9 cellular contexts compared by ENCODE assay signal in genomic region chr5:38783011-38783551, GRCh38.
A peak's percentile ranks its signal among the peaks of the same experiment; 100 is the strongest.
DNase-seq lines count a peak whose midpoint lies in the region; ATAC-seq and TF ChIP-seq lines count a peak whose summit lies in the region.
"Had no signal": no experiment of that assay in that cellular context is flagged by ENCODE, and none has a peak within 500 bp of the region (broad histone marks: within the 10 kb centered on the region; RNA-seq: fewer than 3 reads in every experiment).

No MANE protein-coding gene starts in this region.

- peak; percentile 97 for DNase-seq in AG09309 (ENCODE audit: low read depth)
- peak; percentile 97 for DNase-seq in NCI-H2029 (lab: John Stamatoyannopoulos, UW)
- no peak for DNase-seq in breast epithelium (ENCODE audit: low spot score in 2 of 2)
- DNase-seq in mesendoderm = peak; percentile 2
- DNase-seq in T-cell = no peak
- DNase-seq in H9 = no peak

- H3K14ac ChIP-seq in H9 (ENCODE audit: insufficient read depth, low read length) = no peak overlapping the region

- H4K5ac ChIP-seq in mesendoderm (ENCODE audit: low read length) = no peak overlapping the region
- H4K5ac ChIP-seq in H9 (ENCODE audit: insufficient read length, low read depth, low read length) = no peak overlapping the region

- H3K23me2 ChIP-seq in H9 (ENCODE audit: insufficient read length, low read depth, low read length, poor library complexity, severe bottlenecking) = no peaks in the 10 kb centered on the region

- H2BK12ac ChIP-seq in H9 (ENCODE audit: insufficient read length, low read depth, low read length) = no peak overlapping the region

- no peak overlapping the region for H3T11ph ChIP-seq in H9 (ENCODE audit: low read length)

- TF ChIP-seq CTCF in AG09309 (IDR thresholded peaks at IDR 0.05; ENCODE audit: control insufficient read depth, insufficient read depth, low read depth, low read length, missing control alignments) = no peak
- TF ChIP-seq CTCF in breast epithelium (IDR thresholded peaks at IDR 0.05) = peak in 2 of 3 donors; percentile 34 to 47
- TF ChIP-seq CTCF in H9 (conservative IDR thresholded peaks at IDR 0.05) = no peak

- H2AFZ ChIP-seq in H9 (ENCODE audit: low read length) = no peak overlapping the region

- H3K56ac ChIP-seq in mesendoderm (ENCODE audit: low read length) = no peak overlapping the region
- no peak overlapping the region for H3K56ac ChIP-seq in H9 (ENCODE audit: insufficient read length, low read depth, low read length)

- no peak overlapping the region for H2BK20ac ChIP-seq in H9 (ENCODE audit: low read depth, low read length, poor library complexity, severe bottlenecking)

- no peak overlapping the region for H3K4me3 Mint-ChIP-seq in T-cell
- no peak overlapping the region for H3K4me3 Mint-ChIP-seq in H9

- H4K91ac ChIP-seq in H9 (ENCODE audit: insufficient read length, low read depth, low read length) = no peak overlapping the region

- H4K20me1 ChIP-seq in H9 (ENCODE audit: control insufficient read depth, insufficient read depth, insufficient read length) = no peaks in the 10 kb centered on the region

- no peak overlapping the region for H2BK15ac ChIP-seq in mesendoderm (replicated peaks; ENCODE audit: low read depth)
- no peak overlapping the region for H2BK15ac ChIP-seq in H9 (ENCODE audit: low read depth, low read length)

- no peak for TF ChIP-seq POLR2A in breast epithelium (IDR thresholded peaks at IDR 0.05)

- H2AK5ac ChIP-seq in mesendoderm (ENCODE audit: low read length) (no peak overlapping the region), H9 (ENCODE audit: insufficient read length, low read length) (no peak overlapping the region)

- CTCF ChIA-PET in T-cell (lab: Charles Lee) = no interaction called here

- H3K79me2 ChIP-seq in mesendoderm (ENCODE audit: control insufficient read depth, insufficient read depth, low read length) (no peaks in the 10 kb centered on the region), H9 (ENCODE audit: insufficient read depth, low read length) (no peaks in the 10 kb centered on the region)

- H3K9me3 ChIP-seq in breast epithelium (no peaks in the 10 kb centered on the region), H9 (ENCODE audit: control insufficient read depth, low read depth, low read length) (no peaks in the 10 kb centered on the region)

- H3K27me3 Mint-ChIP-seq in T-cell = peaks cover 8 to 17% of the 10 kb centered on the region in 2 donors
- H3K27me3 Mint-ChIP-seq in H9 (ENCODE audit: low read depth) = no peaks in the 10 kb centered on the region

- no peak overlapping the region for H2BK120ac ChIP-seq in mesendoderm (ENCODE audit: low read depth, low read length)
- no peak overlapping the region for H2BK120ac ChIP-seq in H9 (ENCODE audit: low read depth, low read length, poor library complexity, severe bottlenecking)

- WGBS in mesendoderm (ENCODE audit: extremely low coverage, insufficient coverage, low lambda C conversion rate) = no CpG with 5 or more reads among the region's 2 CpGs
- WGBS in H9 (ENCODE audit: extremely low coverage, insufficient read length, low lambda C conversion rate) = no CpG with 5 or more reads among the region's 2 CpGs

- H3K18ac ChIP-seq in mesendoderm (ENCODE audit: low read length) (no peak overlapping the region), H9 (ENCODE audit: insufficient read length, low read depth, low read length) (no peak overlapping the region)

- H3K27me3 ChIP-seq in breast epithelium = no peaks in the 10 kb centered on the region
- no peaks in the 10 kb centered on the region for H3K27me3 ChIP-seq in mesendoderm (ENCODE audit: insufficient read depth, low read length, poor library complexity)
- H3K27me3 ChIP-seq in H9 (ENCODE audit: insufficient read depth, low read length) = no peaks in the 10 kb centered on the region

- H3K4ac ChIP-seq in mesendoderm (ENCODE audit: low read depth, low read length) (no peak overlapping the region), H9 (ENCODE audit: low read depth, low read length) (no peak overlapping the region)

- peaks cover 10 to 13% of the 10 kb centered on the region in 2 donors for H3K4me1 ChIP-seq in breast epithelium
- H3K4me1 ChIP-seq in mesendoderm (ENCODE audit: control insufficient read depth, low read depth, low read length) = no peaks in the 10 kb centered on the region
- no peaks in the 10 kb centered on the region for H3K4me1 ChIP-seq in H9 (ENCODE audit: insufficient read depth, low read length)

- intact Hi-C loops in breast epithelium (cut with DNase I; ENCODE audit: low total_unique reads) = no loop called here

- H3K9ac ChIP-seq in mesendoderm (ENCODE audit: low read length) = no peak overlapping the region
- H3K9ac ChIP-seq in H9 (ENCODE audit: extremely low read depth, insufficient read length, low read length) = no peak overlapping the region

- ATAC-seq in HG03108 (IDR thresholded peaks at IDR 0.05; ENCODE audit: unreplicated experiment) (no peak), T-cell (replicated peaks in 1 of 4) (no peak), GM18858 (IDR thresholded peaks at IDR 0.05; ENCODE audit: unreplicated experiment) (no peak)
- ATAC-seq: K562 had no signal

- H3K36me3 Mint-ChIP-seq in T-cell (peaks cover 6% of the 10 kb centered on the region), H9 (ENCODE audit: insufficient read depth in 1 of 3, low read depth in 3 of 3) (peaks cover 0 to 9% (median 0%) of the 10 kb centered on the region in 3 experiments; a peak in 3 of 7 replicates)

- H4K8ac ChIP-seq in mesendoderm (ENCODE audit: low read depth, low read length) (no peak overlapping the region), H9 (replicated peaks; ENCODE audit: insufficient read length, low read depth, low read length) (no peak overlapping the region)

- H3K36me3 ChIP-seq in breast epithelium (no peaks in the 10 kb centered on the region), mesendoderm (ENCODE audit: control insufficient read depth, insufficient read depth, low read length) (no peaks in the 10 kb centered on the region)

- POLR2A ChIA-PET in T-cell (lab: Charles Lee) = no interaction called here

- H2BK5ac ChIP-seq in mesendoderm (ENCODE audit: low read length) (no peak overlapping the region), H9 (ENCODE audit: insufficient read length, low read length) (no peak overlapping the region)

- H3K9me3 Mint-ChIP-seq in T-cell (peaks cover 3 to 11% (median 10%) of the 10 kb centered on the region in 3 donors), H9 (peaks cover 14 to 16% of the 10 kb centered on the region in 2 experiments)

- H3K27ac ChIP-seq in breast epithelium = peak overlapping the region; percentile 29 to 78
- H3K27ac ChIP-seq in mesendoderm (ENCODE audit: low read depth, low read length) = no peak overlapping the region
- H3K27ac ChIP-seq in H9 (ENCODE audit: insufficient read length, low read depth, low read length) = no peak overlapping the region

- no peaks in the 10 kb centered on the region for H3K79me1 ChIP-seq in mesendoderm (ENCODE audit: low read length)
- no peaks in the 10 kb centered on the region for H3K79me1 ChIP-seq in H9 (ENCODE audit: insufficient read depth, low read depth, low read length, poor library complexity, severe bottlenecking)

- H3K4me2 ChIP-seq in mesendoderm (ENCODE audit: low read length) (no peak overlapping the region), H9 (ENCODE audit: insufficient read depth, insufficient read length, low read length) (no peak overlapping the region)

- H3K27ac Mint-ChIP-seq in T-cell = no peak overlapping the region
- H3K27ac Mint-ChIP-seq in H9 = no peak overlapping the region

- no peaks in the 10 kb centered on the region for H3K4me1 Mint-ChIP-seq in T-cell
- H3K4me1 Mint-ChIP-seq in H9 = no peaks in the 10 kb centered on the region

- H3K23ac ChIP-seq in mesendoderm (ENCODE audit: low read length) (no peak overlapping the region), H9 (ENCODE audit: insufficient read length, low read depth, low read length) (no peak overlapping the region)

- no peak overlapping the region for H3K4me3 ChIP-seq in AG09309 (ENCODE audit: control insufficient read depth, low read depth, low read length)
- no peak overlapping the region for H3K4me3 ChIP-seq in breast epithelium
- no peak overlapping the region for H3K4me3 ChIP-seq in mesendoderm (ENCODE audit: low read length)
- H3K4me3 ChIP-seq: K562 had no signal

Comparison
In these comparisons a context has a peak if more than half of its experiments do, and no peak if none do; other contexts are left out.
1. DNase-seq: peak in AG09309 (single experiment), NCI-H2029 (single experiment) and mesendoderm (single experiment); none in breast epithelium (0 of 2), T-cell (0 of 34) and H9 (single experiment).
2. CTCF ChIP-seq: peak in breast epithelium (2 of 3); none in AG09309 (single experiment) and H9 (single experiment).
3. H3K27ac ChIP-seq: peak in breast epithelium (2 of 2); none in mesendoderm (single experiment) and H9 (single experiment).